6 cellular contexts compared by ENCODE assay signal in the genomic region with DNA sequence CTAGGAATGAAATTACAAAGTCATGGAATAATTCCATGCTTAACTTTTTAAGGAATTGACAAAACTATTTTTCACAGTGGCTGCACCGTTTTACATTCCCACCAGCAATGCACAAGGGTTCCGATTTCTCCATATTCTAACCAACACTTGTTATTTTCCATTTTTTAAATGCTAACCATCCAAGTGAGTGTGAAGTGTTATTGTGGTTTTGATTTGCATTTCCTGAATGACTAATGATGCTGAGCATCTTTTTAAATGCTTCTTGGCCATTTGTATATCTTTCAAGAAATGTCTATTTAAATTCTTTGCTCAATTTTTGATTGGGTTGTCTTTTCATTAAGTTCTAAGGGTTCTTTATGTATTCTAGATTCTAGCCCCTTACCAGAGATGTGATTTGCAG.
"Had no signal": no experiment of that assay in that cellular context is flagged by ENCODE, and none has a peak within 500 bp of the region (broad histone marks: within the 10 kb centered on the region; RNA-seq: fewer than 3 reads in every experiment).

No MANE protein-coding gene starts in this region.

- ATAC-seq: GM23338, HepG2 had no signal

- H3K27me3 Mint-ChIP-seq: IgD-negative memory B cell had no signal

- H2AFZ ChIP-seq: GM23338 had no signal

- DNase-seq: H9, HCEC 1CT had no signal

- H3K36me3 Mint-ChIP-seq: IgD-negative memory B cell had no signal

- H3K4me2 ChIP-seq: GM23338 had no signal

- H3K4me3 Mint-ChIP-seq: GM23338, H9, IgD-negative memory B cell had no signal

- H3K27ac ChIP-seq: HL-60 had no signal

- H3K4me3 ChIP-seq: GM23338 had no signal

- H3K27ac Mint-ChIP-seq: GM23338, H9, IgD-negative memory B cell had no signal

- H3K9me3 Mint-ChIP-seq: GM23338 had no signal

- H3K4me1 Mint-ChIP-seq: GM23338, H9, IgD-negative memory B cell had no signal
